In the genomic region with DNA sequence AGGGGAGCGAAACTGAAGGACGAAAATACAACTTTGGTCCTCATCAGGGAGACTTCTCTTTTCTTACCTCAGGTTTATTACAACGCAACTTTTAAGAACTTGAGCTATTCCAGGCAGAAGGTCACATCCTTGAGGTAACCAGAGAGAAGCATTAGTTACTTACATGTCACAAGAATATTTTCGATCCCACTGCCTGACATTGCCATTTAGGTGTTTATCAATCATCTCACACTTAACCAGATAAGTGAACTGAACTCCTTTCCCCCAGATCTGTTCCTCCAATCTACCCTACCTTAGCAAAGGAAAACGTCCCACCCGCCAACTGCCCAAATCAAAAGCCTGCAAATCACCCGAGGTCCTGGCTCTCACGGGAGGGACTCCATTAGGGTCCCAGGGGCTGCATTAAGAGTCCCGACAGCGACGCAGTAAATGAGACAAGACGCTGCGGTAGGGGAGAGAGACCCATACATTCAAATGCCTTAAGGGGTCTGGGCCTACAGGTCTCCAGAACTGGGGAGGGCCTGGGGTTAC, we compare ENCODE assay signal across 9 cellular contexts. TPM values are rescaled to one million over a fixed set of nuclear protein-coding genes. Genes with fewer than 3 reads are reported as not detected.
DNase-seq lines count a peak whose midpoint lies in the region; ATAC-seq and TF ChIP-seq lines count a peak whose summit lies in the region.
"Had no signal": no experiment of that assay in that cellular context is flagged by ENCODE, and none has a peak within 500 bp of the region (broad histone marks: within the 10 kb centered on the region; RNA-seq: fewer than 3 reads in every experiment).

No MANE protein-coding gene starts in this region.

- WGBS in GM23248 (ENCODE audit: low coverage in 1 of 2, low lambda C conversion rate in 2 of 2, missing lambda C conversion rate in 2 of 2), 2 experiments, result 12 to 19% methylated on average over 13 of the region's 13 CpGs
- 45 to 71% methylated on average over 4 to 6 of the region's 13 CpGs for WGBS in gastroesophageal sphincter (ENCODE audit: low coverage in 1 of 2), 2 donors

- H3K4me3 ChIP-seq in GM23248 (peak overlapping the region; percentile 66), gastroesophageal sphincter (peak overlapping the region; percentile 11 to 53), skeletal muscle satellite cell (ENCODE audit: low read length) (peak overlapping the region; percentile 94)

- H3K36me3 ChIP-seq in GM23248 (ENCODE audit: low read depth) (no peaks in the 10 kb centered on the region), gastroesophageal sphincter (no peaks in the 10 kb centered on the region), skeletal muscle satellite cell (ENCODE audit: insufficient read depth, low read length) (peaks cover 5% of the 10 kb centered on the region)

- no peak for ATAC-seq in gastroesophageal sphincter
- ATAC-seq in HG02840 (IDR thresholded peaks at IDR 0.05; ENCODE audit: low FRiP score, unreplicated experiment), result no peak

- no peaks in the 10 kb centered on the region for H4K20me1 ChIP-seq in GM23248 (ENCODE audit: insufficient read depth)

- H3K4me1 ChIP-seq in GM23248 (ENCODE audit: insufficient read depth) (no peaks in the 10 kb centered on the region), gastroesophageal sphincter (peaks cover 0 to 11% (median 0%) of the 10 kb centered on the region in 3 donors), skeletal muscle satellite cell (ENCODE audit: control insufficient read depth, insufficient read depth, low read length) (no peaks in the 10 kb centered on the region)

- no peaks in the 10 kb centered on the region for H3F3A ChIP-seq in GM23248 (ENCODE audit: insufficient read depth)

- peak overlapping the region; percentile 47; the same call in 1 of the 2 replicates for H3K9ac ChIP-seq in GM23248
- peak overlapping the region; percentile 85 for H3K9ac ChIP-seq in skeletal muscle satellite cell (ENCODE audit: low read depth, low read length)

- peak overlapping the region; percentile 63 for H2AFZ ChIP-seq in GM23248

- H3K4me2 ChIP-seq in GM23248 (ENCODE audit: unreplicated experiment), result peak overlapping the region; percentile 25
- peak overlapping the region; percentile 97 for H3K4me2 ChIP-seq in skeletal muscle satellite cell (ENCODE audit: low read length)

- no peak for TF ChIP-seq EP300 in gastroesophageal sphincter (IDR thresholded peaks at IDR 0.05)

- in situ Hi-C loops in GM23248 (cut with MboI), result no loop called here

- no peak for TF ChIP-seq CTCF in gastroesophageal sphincter (IDR thresholded peaks at IDR 0.05)

- no peaks in the 10 kb centered on the region for H3K79me2 ChIP-seq in GM23248 (ENCODE audit: insufficient read depth)

- H3K9me3 ChIP-seq in GM23248 (ENCODE audit: low read depth), result no peaks in the 10 kb centered on the region
- peaks cover 0 to 31% (median 2%) of the 10 kb centered on the region in 3 donors for H3K9me3 ChIP-seq in gastroesophageal sphincter
- H3K9me3 ChIP-seq in skeletal muscle satellite cell (replicated peaks; ENCODE audit: low read length), result no peaks in the 10 kb centered on the region

- no peak for TF ChIP-seq POLR2A in gastroesophageal sphincter (IDR thresholded peaks at IDR 0.05)

- no peak for DNase-seq in GM23248
- DNase-seq in SK-N-DZ (ENCODE audit: low spot score), result peak; percentile 14
- no peak for DNase-seq in NCI-H510A (lab: John Stamatoyannopoulos, UW)
- DNase-seq in GF-D8 (lab: John Stamatoyannopoulos, UW), result no peak
- DNase-seq in GM03348 (ENCODE audit: low spot score), result no peak

- no peaks in the 10 kb centered on the region for H3K9me2 ChIP-seq in GM23248 (ENCODE audit: insufficient read depth)

- H3K27me3 ChIP-seq in GM23248 (replicated peaks; ENCODE audit: insufficient read depth) (0 out of 2 replicates have a peak, but pooled peaks cover 12% of the 10 kb centered on the region), gastroesophageal sphincter (peaks cover 26% of the 10 kb centered on the region), skeletal muscle satellite cell (ENCODE audit: control insufficient read depth, insufficient read depth, low read length) (peaks cover 1% of the 10 kb centered on the region)

- H3K27ac ChIP-seq in GM23248, result no peak overlapping the region
- H3K27ac ChIP-seq in gastroesophageal sphincter, result peak overlapping the region in 1 of 4 donors; percentile 34

RNA-seq across cellular contexts. Expression of a gene that starts 0.7 kb away (rescaled TPM):
- under 0.01 and 0.11 TPM in 2 replicates for total RNA-seq in GM23248 (2014; rRNA removed; shearing (Covaris generic))
- 0.45 and 0.57 TPM in 2 replicates for polyA plus RNA-seq in GM23248 (2016; fragmentation: Nextera tagmentation; extraction: Ambion mirVana)
- 2.4 and 3.3 TPM in 2 replicates for polyA plus RNA-seq in SK-N-DZ (2014; cell fraction: cytosol; rRNA removed)
- polyA plus RNA-seq in SK-N-DZ (2014; cell fraction: nucleus; rRNA removed), result 3.0 TPM in 2 replicates
- total RNA-seq in gastroesophageal sphincter, result 1 to 10 TPM in 1 of 4 donors, under 1 TPM in 3; 0.16 to 1.1 (median 0.44) TPM
- total RNA-seq in skeletal muscle satellite cell (2012; rRNA removed), result 1.3 and 1.7 TPM in 2 replicates

RNA-seq across cellular contexts. Expression of a gene that starts 12.3 kb away (rescaled TPM):
- not detected in 2 replicates for total RNA-seq in GM23248 (2014; rRNA removed; shearing (Covaris generic))
- not detected in 2 replicates for polyA plus RNA-seq in GM23248 (2016; fragmentation: Nextera tagmentation; extraction: Ambion mirVana)
- 4.3 and 5.8 TPM in 2 replicates for polyA plus RNA-seq in SK-N-DZ (2014; cell fraction: cytosol; rRNA removed)
- 2.6 and 3.2 TPM in 2 replicates for polyA plus RNA-seq in SK-N-DZ (2014; cell fraction: nucleus; rRNA removed)
- not detected for total RNA-seq in gastroesophageal sphincter
- total RNA-seq in skeletal muscle satellite cell (2012; rRNA removed), result 0.25 and 0.87 TPM in 2 replicates
- total RNA-seq: left colon had no signal

RNA-seq across cellular contexts. Expression of a gene that starts 51.3 kb away (rescaled TPM):
- not detected in 2 replicates for total RNA-seq in GM23248 (2014; rRNA removed; shearing (Covaris generic))
- not detected in 2 replicates for polyA plus RNA-seq in GM23248 (2016; fragmentation: Nextera tagmentation; extraction: Ambion mirVana)
- polyA plus RNA-seq in SK-N-DZ (2014; cell fraction: cytosol; rRNA removed), result 979 and 1,004 TPM in 2 replicates
- 808 and 907 TPM in 2 replicates for polyA plus RNA-seq in SK-N-DZ (2014; cell fraction: nucleus; rRNA removed)
- total RNA-seq in gastroesophageal sphincter, result not detected
- total RNA-seq in skeletal muscle satellite cell (2012; rRNA removed), result 0.44 TPM in 1 of 2 replicates, not detected in the other
- total RNA-seq: left colon had no signal

Comparison
In these comparisons a context has a peak if more than half of its experiments do, and no peak if none do; other contexts are left out.
1. H3K4me3 ChIP-seq: peak in every context shown above with its lines; median percentile 94 in skeletal muscle satellite cell; 66 in GM23248; 32 in gastroesophageal sphincter.